ENCODE assay signal across 12 cellular contexts in genomic region chr9:125549465-125550215, GRCh38.
DNase-seq lines count a peak whose midpoint lies in the region; ATAC-seq and TF ChIP-seq lines count a peak whose summit lies in the region.
"Had no signal": no experiment of that assay in that cellular context is flagged by ENCODE, and none has a peak within 500 bp of the region (broad histone marks: within the 10 kb centered on the region; RNA-seq: fewer than 3 reads in every experiment).

No MANE protein-coding gene starts in this region.

- no peaks in the 10 kb centered on the region for H3K9me2 ChIP-seq in Karpas-422 (replicated peaks; ENCODE audit: insufficient read depth, low read length)

- TF ChIP-seq POLR2A in stomach (IDR thresholded peaks at IDR 0.05): no peak

- no peak for TF ChIP-seq CTCF in LNCaP clone FGC (IDR thresholded peaks at IDR 0.05; ENCODE audit: control insufficient read depth, extremely low read depth, insufficient read depth)
- no peak for TF ChIP-seq CTCF in stomach (IDR thresholded peaks at IDR 0.05)

- no peak for TF ChIP-seq EP300 in stomach (IDR thresholded peaks at IDR 0.05)

- ATAC-seq in left lobe of liver (peak; percentile 79), GM21529 (IDR thresholded peaks at IDR 0.05; ENCODE audit: unreplicated experiment) (no peak)
- ATAC-seq: Panc1 had no signal

- DNase-seq in LNCaP clone FGC (ENCODE audit: low read depth) (peak; percentile 88), cerebellar nuclear complex (lab: John Stamatoyannopoulos, UW) (peak; percentile 26 to 86), left lobe of liver (ENCODE audit: low spot score) (peak; percentile 66), stomach (peak; percentile 77), Karpas-422 (no peak), COLO668 (lab: John Stamatoyannopoulos, UW; ENCODE audit: unreplicated experiment) (no peak), NCI-H524 treated with DMSO at 0.1 percent for 48 hours (lab: John Stamatoyannopoulos, UW) (no peak)
- DNase-seq: activated CD4-positive, alpha-beta T cell treated with anti-CD3 and anti-CD28 coated beads, Interleukin-2, amount 50 U/mL, for 1 hour; occipital lobe; stimulated activated CD8-positive, alpha-beta memory T cell treated with anti-CD3 and anti-CD28 coated beads, Interleukin-4, amount 100 ng/mL, for 48 hours had no signal

- 0 out of 2 replicates have a peak, but pooled peaks cover 4% of the 10 kb centered on the region for H3K79me2 ChIP-seq in Karpas-422 (ENCODE audit: low read length)

- H3K4me1 ChIP-seq in stomach: peaks cover 47 to 76% (median 61%) of the 10 kb centered on the region in 4 donors
- no peaks in the 10 kb centered on the region for H3K4me1 ChIP-seq in Karpas-422 (ENCODE audit: low read length)

- intact Hi-C loops in stomach (cut with DNase I; ENCODE audit: low total_unique reads): no loop called here

- H3K4me2 ChIP-seq in Karpas-422 (ENCODE audit: low read depth, low read length, poor library complexity, severe bottlenecking): no peak overlapping the region

- H3K36me3 ChIP-seq in stomach (no peaks in the 10 kb centered on the region), Karpas-422 (ENCODE audit: insufficient read depth, low read length) (no peaks in the 10 kb centered on the region)

- H3K9me3 ChIP-seq in stomach: no peaks in the 10 kb centered on the region
- no peaks in the 10 kb centered on the region for H3K9me3 ChIP-seq in Karpas-422 (ENCODE audit: low read length)

- 20 to 39% (median 27%) methylated on average over 12 of the region's 12 CpGs for WGBS in stomach, 5 donors

- no peak overlapping the region for H2AFZ ChIP-seq in Karpas-422 (ENCODE audit: low read length)

- no peaks in the 10 kb centered on the region for H4K20me1 ChIP-seq in Karpas-422 (ENCODE audit: insufficient read depth, low read depth, low read length)

- no peak overlapping the region for H3K9ac ChIP-seq in Karpas-422 (ENCODE audit: low read length)

- H3K4me3 ChIP-seq in LNCaP clone FGC (ENCODE audit: low read depth, low read length): peak overlapping the region; percentile 9; the same call in 1 of the 2 replicates
- no peak overlapping the region for H3K4me3 ChIP-seq in stomach
- no peak overlapping the region for H3K4me3 ChIP-seq in Karpas-422 (ENCODE audit: low read length)

- H3K27ac ChIP-seq in stomach: peak overlapping the region; percentile 54 to 83 (median 72)
- no peak overlapping the region for H3K27ac ChIP-seq in Karpas-422 (ENCODE audit: low read length)

- H3K27me3 ChIP-seq in stomach (no peaks in the 10 kb centered on the region), Karpas-422 (ENCODE audit: low read length) (no peaks in the 10 kb centered on the region)

Comparison
In these comparisons a context has a peak if more than half of its experiments do, and no peak if none do; other contexts are left out.
1. DNase-seq: peak in LNCaP clone FGC (single experiment), cerebellar nuclear complex (2 of 2), left lobe of liver (single experiment) and stomach (single experiment); none in Karpas-422 (single experiment), COLO668 (single experiment) and NCI-H524 treated with DMSO at 0.1 percent for 48 hours (single experiment).